Comparison of ENCODE assay signal across 30 cellular contexts in the genomic region with DNA sequence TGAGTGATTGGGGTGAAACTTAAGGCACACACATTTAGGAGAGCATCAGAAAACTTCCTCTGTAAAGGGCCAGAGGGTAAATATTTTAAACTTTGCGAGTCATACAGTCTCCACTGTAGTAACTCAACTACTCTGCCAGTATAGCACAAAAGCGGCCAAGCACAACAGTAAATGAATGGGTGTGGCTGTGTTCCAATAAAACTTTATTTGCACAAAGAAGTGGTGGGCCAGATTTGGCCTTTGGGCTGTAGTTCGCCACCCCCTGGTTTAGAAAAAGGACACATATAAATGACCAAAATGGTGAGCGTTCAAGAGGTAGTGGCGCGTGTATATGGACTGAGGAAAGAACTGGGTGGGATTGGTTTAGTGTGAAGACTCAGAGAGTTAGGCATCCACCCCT.
"Had no signal": no experiment of that assay in that cellular context is flagged by ENCODE, and none has a peak within 500 bp of the region (broad histone marks: within the 10 kb centered on the region; RNA-seq: fewer than 3 reads in every experiment).

No MANE protein-coding gene starts in this region.

- H3K27ac ChIP-seq: ascending aorta, breast epithelium, cardiac muscle cell, colonic mucosa, epithelial cell of prostate, esophagus squamous epithelium, gastroesophageal sphincter had no signal

- H3K36me3 ChIP-seq: ascending aorta, breast epithelium, cardiac muscle cell, colonic mucosa, esophagus squamous epithelium, gastroesophageal sphincter had no signal

- H3K9me3 ChIP-seq: ascending aorta, breast epithelium, colonic mucosa, esophagus squamous epithelium, gastroesophageal sphincter had no signal

- H3K9me3 Mint-ChIP-seq: activated CD4-positive, alpha-beta memory T cell treated with anti-CD3 and anti-CD28 coated beads, Interleukin-2, amount 10 ng/mL, durations not matched to agents 7 days and 5 days; activated CD4-positive, alpha-beta T cell treated with anti-CD3 and anti-CD28 coated beads, Interleukin-2, amount 10 ng/mL, durations not matched to agents 7 days and 5 days; activated naive CD4-positive, alpha-beta T cell treated with anti-CD3 and anti-CD28 coated beads, Interleukin-2, amount 10 ng/mL, durations not matched to agents 7 days and 5 days; activated naive CD4-positive, alpha-beta T cell treated with anti-CD3 and anti-CD28 coated beads, Interleukin-2, amount 50 U/mL, for 72 hours; activated naive CD8-positive, alpha-beta T cell treated with anti-CD3 and anti-CD28 coated beads, Interleukin-2, amount 10 ng/mL, durations not matched to agents 7 days and 5 days; activated T-cell treated with anti-CD3 and anti-CD28 coated beads, Interleukin-2, amount 50 U/mL, for 24 hours; activated T-cell treated with anti-CD3 and anti-CD28 coated beads, Interleukin-2, amount 50 U/mL, for 72 hours; WTC11 had no signal

- H3K4me3 Mint-ChIP-seq: activated CD4-positive, alpha-beta memory T cell treated with anti-CD3 and anti-CD28 coated beads, Interleukin-2, amount 10 ng/mL, durations not matched to agents 7 days and 5 days; activated CD4-positive, alpha-beta T cell treated with anti-CD3 and anti-CD28 coated beads, Interleukin-2, amount 10 ng/mL, durations not matched to agents 7 days and 5 days; activated naive CD4-positive, alpha-beta T cell treated with anti-CD3 and anti-CD28 coated beads, Interleukin-2, amount 10 ng/mL, durations not matched to agents 7 days and 5 days; activated naive CD8-positive, alpha-beta T cell treated with anti-CD3 and anti-CD28 coated beads, Interleukin-2, amount 10 ng/mL, durations not matched to agents 7 days and 5 days; activated T-cell treated with anti-CD3 and anti-CD28 coated beads, Interleukin-2, amount 50 U/mL, for 24 hours; activated T-cell treated with anti-CD3 and anti-CD28 coated beads, Interleukin-2, amount 50 U/mL, for 72 hours; brain; WTC11 had no signal

- H3K4me3 ChIP-seq: ascending aorta, breast epithelium, cardiac muscle cell, colonic mucosa, esophagus squamous epithelium, gastroesophageal sphincter had no signal

- DNase-seq: activated CD4-positive, alpha-beta memory T cell treated with anti-CD3 and anti-CD28 coated beads, Interleukin-2, amount 10 ng/mL, durations not matched to agents 7 days and 5 days; activated CD4-positive, alpha-beta T cell treated with anti-CD3 and anti-CD28 coated beads for 1 hour; activated CD4-positive, alpha-beta T cell treated with anti-CD3 and anti-CD28 coated beads for 4 hours; activated CD4-positive, alpha-beta T cell treated with anti-CD3 and anti-CD28 coated beads, Interleukin-2, amount 10 ng/mL, durations not matched to agents 7 days and 5 days; activated CD4-positive, alpha-beta T cell treated with anti-CD3 and anti-CD28 coated beads, Interleukin-2, amount 50 U/mL, for 4 hours; activated CD8-positive, alpha-beta memory T cell treated with anti-CD3 and anti-CD28 coated beads, Interleukin-2, amount 50 U/mL, for 48 hours; activated gamma-delta T cell; activated naive CD4-positive, alpha-beta T cell; activated naive CD4-positive, alpha-beta T cell treated with anti-CD3 and anti-CD28 coated beads, Interleukin-2, amount 10 ng/mL, durations not matched to agents 7 days and 5 days; activated naive CD8-positive, alpha-beta T cell treated with anti-CD3 and anti-CD28 coated beads, Interleukin-2, amount 10 ng/mL, durations not matched to agents 7 days and 5 days; activated T-cell treated with anti-CD3 and anti-CD28 coated beads for 4 hours; activated T-cell treated with anti-CD3 and anti-CD28 coated beads, Interleukin-2, amount 50 U/mL, for 24 hours; activated T-cell treated with anti-CD3 and anti-CD28 coated beads, Interleukin-2, amount 50 U/mL, for 72 hours; central memory CD4-positive, alpha-beta T cell; cerebellar nuclear complex; colonic mucosa; effector CD8-positive, alpha-beta T cell; esophagus squamous epithelium; foreskin melanocyte; T-helper 2 cell had no signal

- H3K36me3 Mint-ChIP-seq: activated naive CD4-positive, alpha-beta T cell treated with anti-CD3 and anti-CD28 coated beads, Interleukin-2, amount 10 ng/mL, durations not matched to agents 7 days and 5 days; activated naive CD4-positive, alpha-beta T cell treated with anti-CD3 and anti-CD28 coated beads, Interleukin-2, amount 50 U/mL, for 72 hours; activated naive CD8-positive, alpha-beta T cell treated with anti-CD3 and anti-CD28 coated beads, Interleukin-2, amount 10 ng/mL, durations not matched to agents 7 days and 5 days; brain; WTC11 had no signal

- H3K27me3 ChIP-seq: ascending aorta, breast epithelium, cardiac muscle cell, colonic mucosa, esophagus squamous epithelium, gastroesophageal sphincter had no signal

- H3K27ac Mint-ChIP-seq: activated CD4-positive, alpha-beta memory T cell treated with anti-CD3 and anti-CD28 coated beads, Interleukin-2, amount 10 ng/mL, durations not matched to agents 7 days and 5 days; activated CD4-positive, alpha-beta T cell treated with anti-CD3 and anti-CD28 coated beads, Interleukin-2, amount 10 ng/mL, durations not matched to agents 7 days and 5 days; activated naive CD4-positive, alpha-beta T cell treated with anti-CD3 and anti-CD28 coated beads, Interleukin-2, amount 50 U/mL, for 72 hours; activated naive CD8-positive, alpha-beta T cell treated with anti-CD3 and anti-CD28 coated beads, Interleukin-2, amount 10 ng/mL, durations not matched to agents 7 days and 5 days; activated T-cell treated with anti-CD3 and anti-CD28 coated beads, Interleukin-2, amount 50 U/mL, for 24 hours; activated T-cell treated with anti-CD3 and anti-CD28 coated beads, Interleukin-2, amount 50 U/mL, for 72 hours; brain had no signal

- ATAC-seq: activated naive CD4-positive, alpha-beta T cell treated with anti-CD3 and anti-CD28 coated beads, Interleukin-2, amount 50 U/mL, for 72 hours; activated T-cell treated with anti-CD3 and anti-CD28 coated beads, Interleukin-2, amount 50 U/mL, for 72 hours; gastroesophageal sphincter; WTC11 had no signal

- H3K4me1 Mint-ChIP-seq: activated CD4-positive, alpha-beta memory T cell treated with anti-CD3 and anti-CD28 coated beads, Interleukin-2, amount 10 ng/mL, durations not matched to agents 7 days and 5 days had no signal

- H3K4me1 ChIP-seq: ascending aorta had no signal

- FAIRE-seq: endometrium, endothelial cell of umbilical vein had no signal
